Comparison of ENCODE assay signal across 28 cellular contexts in the genomic region with DNA sequence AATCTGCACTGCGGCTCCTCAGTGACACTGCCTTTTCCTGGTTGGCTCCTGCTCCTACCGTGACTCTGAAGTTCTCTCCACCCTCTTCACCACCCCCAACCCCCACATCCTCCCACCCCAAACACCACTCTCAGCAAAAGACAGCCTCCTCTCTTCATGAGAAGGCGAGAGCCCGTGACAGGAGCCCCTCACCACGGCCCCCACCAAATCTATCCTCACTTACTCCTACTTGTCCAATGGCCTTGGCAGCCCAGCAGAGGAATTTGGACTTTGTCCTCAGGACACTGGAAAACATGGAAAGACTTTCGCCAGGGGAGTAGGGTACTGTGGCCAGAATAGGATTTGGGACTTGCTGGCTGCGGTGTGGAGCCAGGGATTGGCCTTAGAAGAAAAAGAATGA. TPM values are rescaled to one million over a fixed set of nuclear protein-coding genes. Genes with fewer than 3 reads are reported as not detected.
DNase-seq lines count a peak whose midpoint lies in the region; TF ChIP-seq lines count a peak whose summit lies in the region.
"Had no signal": no experiment of that assay in that cellular context is flagged by ENCODE, and none has a peak within 500 bp of the region (broad histone marks: within the 10 kb centered on the region; RNA-seq: fewer than 3 reads in every experiment).

No MANE protein-coding gene starts in this region.

- TF ChIP-seq POLR2A in Peyer's patch (IDR thresholded peaks at IDR 0.05): no peak

- DNase-seq in Peyer's patch (peak in 2 of 3 donors; percentile 33 to 43), left kidney (ENCODE audit: low read depth, low spot score) (peak; percentile 69), progenitor cell of endocrine pancreas (ENCODE audit: low spot score, unreplicated experiment) (peak; percentile 39), DMS53 treated with DMSO at 0.1 percent for 48 hours (lab: John Stamatoyannopoulos, UW; ENCODE audit: unreplicated experiment) (no peak), SIG-M5 (lab: John Stamatoyannopoulos, UW) (no peak), NCI-H69 (lab: John Stamatoyannopoulos, UW) (no peak), mesothelial cell of epicardium (ENCODE audit: low spot score in 2 of 2, unreplicated experiment in 2 of 2) (no peak)
- DNase-seq: activated CD4-positive, alpha-beta T cell treated with anti-CD3 and anti-CD28 coated beads, Interleukin-2, amount 50 U/mL, for 1 hour; activated gamma-delta T cell treated with Interleukin-2 at 50 U/mL for 16 hours; cortex of kidney; esophagus squamous epithelium; hippocampal formation; immature natural killer cell; NCI-H1092 treated with DMSO at 0.1 percent for 48 hours; NCI-H1930; NCI-H2227 treated with DMSO at 0.1 percent for 48 hours; NCI-H774; psoas muscle; T-helper 9 cell had no signal

- H3K27ac ChIP-seq in 22Rv1 (peak overlapping the region; percentile 38; the same call in 1 of the 2 replicates), Peyer's patch (no peak overlapping the region)
- H3K27ac ChIP-seq: breast epithelium, esophagus squamous epithelium, psoas muscle, vagina, WERI-Rb-1 had no signal

- H3K27ac Mint-ChIP-seq in progenitor cell of endocrine pancreas (peak overlapping the region; percentile 94), mesothelial cell of epicardium (no peak overlapping the region)
- H3K27ac Mint-ChIP-seq: immature natural killer cell had no signal

- H3K36me3 Mint-ChIP-seq in progenitor cell of endocrine pancreas (ENCODE audit: insufficient read depth) (peaks cover 19% of the 10 kb centered on the region), mesothelial cell of epicardium (no peaks in the 10 kb centered on the region)

- no peaks in the 10 kb centered on the region for H3K9me3 ChIP-seq in Peyer's patch
- H3K9me3 ChIP-seq: breast epithelium, esophagus squamous epithelium, psoas muscle, vagina had no signal

- no peaks in the 10 kb centered on the region for H3K27me3 ChIP-seq in Peyer's patch
- H3K27me3 ChIP-seq: BLaER1 treated with 17β-estradiol and CSF1 and Interleukin-3, amounts not matched to agents 10 nM and 100 nM; breast epithelium; vagina had no signal

- H3K4me3 ChIP-seq in Peyer's patch: no peak overlapping the region
- H3K4me3 ChIP-seq: BLaER1 treated with 17β-estradiol and CSF1 and Interleukin-3, amounts not matched to agents 10 nM and 100 nM; breast epithelium; esophagus squamous epithelium; psoas muscle; vagina had no signal

- peaks cover 34% of the 10 kb centered on the region for H3K4me1 Mint-ChIP-seq in progenitor cell of endocrine pancreas (ENCODE audit: low read depth)
- H3K4me1 Mint-ChIP-seq in mesothelial cell of epicardium: peaks cover 2% of the 10 kb centered on the region

- H3K4me3 Mint-ChIP-seq in progenitor cell of endocrine pancreas (ENCODE audit: low read depth) (peak overlapping the region; percentile 14), mesothelial cell of epicardium (no peak overlapping the region)
- H3K4me3 Mint-ChIP-seq: immature natural killer cell had no signal

- peaks cover 0 to 17% (median 0%) of the 10 kb centered on the region in 4 donors for H3K4me1 ChIP-seq in Peyer's patch
- H3K4me1 ChIP-seq: breast epithelium, psoas muscle, vagina had no signal

- TF ChIP-seq CTCF in 22Rv1 (IDR thresholded peaks at IDR 0.05): no peak
- no peak for TF ChIP-seq CTCF in Peyer's patch (IDR thresholded peaks at IDR 0.05)
- no peak for TF ChIP-seq CTCF in progenitor cell of endocrine pancreas (IDR thresholded peaks at IDR 0.05; ENCODE audit: unreplicated experiment)
- TF ChIP-seq CTCF in mesothelial cell of epicardium (IDR thresholded peaks at IDR 0.05; ENCODE audit: unreplicated experiment): no peak

- no peaks in the 10 kb centered on the region for H3K9me3 Mint-ChIP-seq in progenitor cell of endocrine pancreas (ENCODE audit: low read depth)
- no peaks in the 10 kb centered on the region for H3K9me3 Mint-ChIP-seq in mesothelial cell of epicardium
- H3K9me3 Mint-ChIP-seq: immature natural killer cell had no signal

- H3K27me3 Mint-ChIP-seq in progenitor cell of endocrine pancreas (no peaks in the 10 kb centered on the region), mesothelial cell of epicardium (ENCODE audit: low read depth) (no peaks in the 10 kb centered on the region)

- H3K36me3 ChIP-seq in Peyer's patch: peaks cover 0 to 5% (median 0%) of the 10 kb centered on the region in 3 donors
- H3K36me3 ChIP-seq: BLaER1 treated with 17β-estradiol and CSF1 and Interleukin-3, amounts not matched to agents 10 nM and 100 nM; breast epithelium; vagina; WERI-Rb-1 had no signal

RNA-seq across cellular contexts. Expression of a gene that starts 6.9 kb away (rescaled TPM):
- 10 to 100 TPM; 14.0 to 87.7 (median 74.8) TPM for total RNA-seq in Peyer's patch
- total RNA-seq in progenitor cell of endocrine pancreas: 38.7 and 41.1 TPM in 2 replicates
- 7.6 to 9.2 TPM (median 7.7 TPM) in 3 replicates for total RNA-seq in mesothelial cell of epicardium
- total RNA-seq: Daoy, psoas muscle, subcutaneous adipose tissue had no signal

RNA-seq across cellular contexts. Expression of a gene that starts 8.7 kb away (rescaled TPM):
- total RNA-seq in Peyer's patch (10 to 100 TPM in 3 of 4 donors, 1 to 10 TPM in 1; 4.1 to 80.9 (median 74.4) TPM), progenitor cell of endocrine pancreas (31.4 and 34.3 TPM in 2 replicates), mesothelial cell of epicardium (3.7 to 5.3 TPM (median 4.2 TPM) in 3 replicates)
- total RNA-seq: Daoy, frontal cortex, psoas muscle, skeletal muscle tissue had no signal

RNA-seq across cellular contexts. Expression of a gene that starts 24.1 kb away (rescaled TPM):
- total RNA-seq in Peyer's patch (10 to 100 TPM in 2 of 4 donors, 1 to 10 TPM in 2; 5.6 to 38.8 (median 8.9) TPM), progenitor cell of endocrine pancreas (0.53 and 1.2 TPM in 2 replicates), mesothelial cell of epicardium (1.3 to 1.7 TPM (median 1.5 TPM) in 3 replicates)

Comparison
In these comparisons a context has a peak if more than half of its experiments do, and no peak if none do; other contexts are left out.
1. DNase-seq: peak in Peyer's patch (2 of 3), left kidney (single experiment) and progenitor cell of endocrine pancreas (single experiment); none in DMS53 treated with DMSO at 0.1 percent for 48 hours (single experiment), SIG-M5 (single experiment), NCI-H69 (single experiment) and mesothelial cell of epicardium (0 of 2).